ENCODE assay signal across 14 cellular contexts in the genomic region with DNA sequence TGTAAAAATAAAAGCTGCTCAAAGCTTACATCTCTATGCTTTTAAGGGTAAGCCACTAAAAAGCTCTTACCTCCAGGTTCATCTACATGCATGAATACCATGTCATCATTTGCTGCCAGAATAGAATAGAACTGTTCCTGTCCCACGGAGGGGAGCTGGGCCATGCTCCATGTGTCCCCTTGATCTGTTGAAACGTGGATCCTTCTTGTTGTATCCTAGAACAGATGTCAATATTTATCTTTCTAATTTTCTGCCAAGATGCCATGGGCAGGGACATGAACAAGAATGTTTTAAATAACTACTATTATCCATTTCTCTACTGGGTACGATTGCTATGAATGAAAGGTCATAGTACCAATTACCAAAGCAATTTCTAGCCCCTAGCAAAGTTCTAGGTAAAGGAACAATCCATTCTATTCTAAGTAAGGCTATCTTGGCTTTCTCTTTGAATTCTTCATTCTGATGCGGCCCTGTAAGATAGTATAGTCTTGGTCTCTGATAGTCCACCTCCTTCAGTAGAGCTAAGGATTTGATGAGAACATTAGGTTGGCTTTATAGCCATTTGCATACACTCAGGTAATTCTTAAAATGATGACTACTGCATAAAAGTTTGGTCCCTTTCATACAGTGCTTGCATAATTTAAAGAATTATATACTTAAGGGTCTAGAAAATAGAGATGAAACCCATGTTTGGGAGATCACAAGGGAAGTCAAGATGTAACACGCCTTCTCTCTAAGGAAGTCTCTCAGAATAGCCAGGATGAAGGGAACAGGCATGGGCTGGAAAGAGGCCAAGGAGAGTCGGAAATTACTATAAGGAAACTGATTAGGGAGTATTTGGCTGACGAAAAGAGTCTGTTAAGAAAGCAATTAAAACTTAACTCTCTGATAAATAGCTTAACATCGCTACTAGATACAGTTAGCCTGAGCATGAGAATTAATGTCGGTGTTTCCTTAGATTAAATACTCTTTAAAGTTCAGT. TPM values are rescaled to one million over a fixed set of nuclear protein-coding genes. Genes with fewer than 3 reads are reported as not detected.
"Had no signal": no experiment of that assay in that cellular context is flagged by ENCODE, and none has a peak within 500 bp of the region (broad histone marks: within the 10 kb centered on the region; RNA-seq: fewer than 3 reads in every experiment).

No MANE protein-coding gene starts in this region.

- DNase-seq: activated B cell treated with CpG ODN at 0.5 μM for 24 hours; activated CD4-positive, alpha-beta memory T cell treated with anti-CD3 and anti-CD28 coated beads for 36 hours; activated CD4-positive, alpha-beta T cell treated with anti-CD3 and anti-CD28 coated beads for 4 hours; central memory CD4-positive, alpha-beta T cell; colonic mucosa; naive B cell; stimulated activated CD4-positive, alpha-beta T cell treated with anti-CD3 and anti-CD28 coated beads, Interleukin-4, amount 100 ng/mL, for 4 hours; stimulated activated naive B cell treated with anti-CD40 and anti-IgM and Interleukin-4, amounts not matched to agents 10 μg/mL and 1 μg/mL and 100 μg/mL, for 72 hours; upper lobe of right lung had no signal

- H3K4me1 ChIP-seq: colonic mucosa had no signal

- H3K27ac ChIP-seq: colonic mucosa, upper lobe of right lung had no signal

- H3K4me2 ChIP-seq: smooth muscle cell had no signal

- H3K36me3 ChIP-seq: colonic mucosa had no signal

- H3K27me3 ChIP-seq: colonic mucosa, upper lobe of right lung had no signal

- H3K9me3 ChIP-seq: colonic mucosa, upper lobe of right lung had no signal

- H3K4me3 ChIP-seq: colonic mucosa, smooth muscle cell, upper lobe of right lung had no signal

- ATAC-seq: esophagus mucosa; stimulated activated naive B cell treated with anti-CD40 and anti-IgM and Interleukin-4, amounts not matched to agents 10 μg/mL and 1 μg/mL and 100 μg/mL, for 72 hours; upper lobe of right lung had no signal

RNA-seq across cellular contexts. Expression of a gene that starts 35.4 kb away (rescaled TPM):
- total RNA-seq: activated B cell treated with CpG ODN at 0.5 μM for 24 hours; activated CD4-positive, alpha-beta memory T cell treated with anti-CD3 and anti-CD28 coated beads for 36 hours; colonic mucosa; glomerular endothelial cell; mononuclear cell; omental fat pad; smooth muscle cell had no signal
- polyA plus RNA-seq: smooth muscle cell had no signal

RNA-seq across cellular contexts. Expression of a gene that starts 59.3 kb away (rescaled TPM):
- total RNA-seq: activated B cell treated with CpG ODN at 0.5 μM for 24 hours had no signal
